In genomic region chr18:55522011-55522410, GRCh38 we compare ENCODE assay signal across 9 cellular contexts.
DNase-seq lines count a peak whose midpoint lies in the region; ATAC-seq, FAIRE-seq and TF ChIP-seq lines count a peak whose summit lies in the region.
"Had no signal": no experiment of that assay in that cellular context is flagged by ENCODE, and none has a peak within 500 bp of the region (broad histone marks: within the 10 kb centered on the region; RNA-seq: fewer than 3 reads in every experiment).

No MANE protein-coding gene starts in this region.

- FAIRE-seq in GM19239 (lab: Jason Lieb, UNC): no peak

- no peaks in the 10 kb centered on the region for H3K36me3 Mint-ChIP-seq in activated B cell treated with CpG ODN at 0.5 μM for 24 hours (ENCODE audit: low read depth)
- H3K36me3 Mint-ChIP-seq in activated T-helper 1 cell treated with anti-CD3 and anti-CD28 coated beads, Interleukin-12 subunit alpha, Interleukin-12 subunit beta, Interleukin-2, Interleukin-4 antibody, amounts not matched to agents 30 ng/mL and 10 ng/mL and 1 ng/mL, durations not matched to agents 14 hours and 24 hours and 36 hours (ENCODE audit: low read depth): no peaks in the 10 kb centered on the region

- intact Hi-C loops in activated B cell treated with CpG ODN at 0.5 μM for 24 hours (cut with micrococcal nuclease): no loop called here
- intact Hi-C loops in activated T-helper 1 cell treated with anti-CD3 and anti-CD28 coated beads, Interleukin-12 subunit alpha, Interleukin-12 subunit beta, Interleukin-2, Interleukin-4 antibody, amounts not matched to agents 30 ng/mL and 10 ng/mL and 1 ng/mL, durations not matched to agents 14 hours and 24 hours and 36 hours (cut with micrococcal nuclease): loop anchor here (5.0 kb wide), 1 partner anchor 105 kb away; no protein-coding TSS in a partner anchor

- CTCF ChIA-PET in activated B cell treated with CpG ODN at 0.5 μM for 24 hours (lab: Charles Lee): interaction anchor here (1.1 kb wide), 1 partner anchor 9 kb away, joined by 3 read pairs; no protein-coding TSS in a partner anchor

- H3K27ac Mint-ChIP-seq in activated B cell treated with CpG ODN at 0.5 μM for 24 hours: no peak overlapping the region
- H3K27ac Mint-ChIP-seq in activated T-helper 1 cell treated with anti-CD3 and anti-CD28 coated beads, Interleukin-12 subunit alpha, Interleukin-12 subunit beta, Interleukin-2, Interleukin-4 antibody, amounts not matched to agents 30 ng/mL and 10 ng/mL and 1 ng/mL, durations not matched to agents 14 hours and 24 hours and 36 hours: no peak overlapping the region

- H3K9me3 Mint-ChIP-seq in activated B cell treated with CpG ODN at 0.5 μM for 24 hours: no peaks in the 10 kb centered on the region
- no peaks in the 10 kb centered on the region for H3K9me3 Mint-ChIP-seq in activated T-helper 1 cell treated with anti-CD3 and anti-CD28 coated beads, Interleukin-12 subunit alpha, Interleukin-12 subunit beta, Interleukin-2, Interleukin-4 antibody, amounts not matched to agents 30 ng/mL and 10 ng/mL and 1 ng/mL, durations not matched to agents 14 hours and 24 hours and 36 hours

- H3K27me3 Mint-ChIP-seq in activated B cell treated with CpG ODN at 0.5 μM for 24 hours: no peaks in the 10 kb centered on the region
- peaks cover 5% of the 10 kb centered on the region for H3K27me3 Mint-ChIP-seq in activated T-helper 1 cell treated with anti-CD3 and anti-CD28 coated beads, Interleukin-12 subunit alpha, Interleukin-12 subunit beta, Interleukin-2, Interleukin-4 antibody, amounts not matched to agents 30 ng/mL and 10 ng/mL and 1 ng/mL, durations not matched to agents 14 hours and 24 hours and 36 hours (ENCODE audit: insufficient read depth)

- POLR2A ChIA-PET in activated B cell treated with CpG ODN at 0.5 μM for 24 hours (lab: Charles Lee): no interaction called here

- H3K4me1 Mint-ChIP-seq in activated B cell treated with CpG ODN at 0.5 μM for 24 hours: peaks cover 3% of the 10 kb centered on the region
- no peaks in the 10 kb centered on the region for H3K4me1 Mint-ChIP-seq in activated T-helper 1 cell treated with anti-CD3 and anti-CD28 coated beads, Interleukin-12 subunit alpha, Interleukin-12 subunit beta, Interleukin-2, Interleukin-4 antibody, amounts not matched to agents 30 ng/mL and 10 ng/mL and 1 ng/mL, durations not matched to agents 14 hours and 24 hours and 36 hours (ENCODE audit: low read depth)

- peak; percentile 62 for DNase-seq in NCI-H748 (lab: John Stamatoyannopoulos, UW; ENCODE audit: unreplicated experiment)
- DNase-seq in NCI-H748 treated with DMSO at 0.1 percent for 48 hours (lab: John Stamatoyannopoulos, UW): no peak
- peak; percentile 26 for DNase-seq in HCEC 1CT
- DNase-seq in activated B cell treated with CpG ODN at 0.5 μM for 24 hours: no peak
- DNase-seq in midbrain (lab: John Stamatoyannopoulos, UW): peak; percentile 49
- no peak for DNase-seq in activated T-helper 1 cell treated with anti-CD3 and anti-CD28 coated beads, Interleukin-12 subunit alpha, Interleukin-12 subunit beta, Interleukin-2, Interleukin-4 antibody, amounts not matched to agents 30 ng/mL and 10 ng/mL and 1 ng/mL, durations not matched to agents 14 hours and 24 hours and 36 hours (ENCODE audit: low spot score)
- no peak for DNase-seq in GM19239 (ENCODE audit: insufficient read length, low spot score)
- DNase-seq: NCI-H510A treated with DMSO at 0.1 percent for 48 hours had no signal

- ATAC-seq in activated B cell treated with CpG ODN at 0.5 μM for 24 hours (ENCODE audit: low read depth) (peak; percentile 28), GM18870 (IDR thresholded peaks at IDR 0.05; ENCODE audit: unreplicated experiment) (no peak)

- TF ChIP-seq CTCF in activated B cell treated with CpG ODN at 0.5 μM for 24 hours (IDR thresholded peaks at IDR 0.05): no peak

- no peak overlapping the region for H3K4me3 Mint-ChIP-seq in activated B cell treated with CpG ODN at 0.5 μM for 24 hours
- H3K4me3 Mint-ChIP-seq in activated T-helper 1 cell treated with anti-CD3 and anti-CD28 coated beads, Interleukin-12 subunit alpha, Interleukin-12 subunit beta, Interleukin-2, Interleukin-4 antibody, amounts not matched to agents 30 ng/mL and 10 ng/mL and 1 ng/mL, durations not matched to agents 14 hours and 24 hours and 36 hours: no peak overlapping the region

Comparison
In these comparisons a context has a peak if more than half of its experiments do, and no peak if none do; other contexts are left out.
1. DNase-seq: peak in NCI-H748 (single experiment), HCEC 1CT (single experiment) and midbrain (single experiment); none in NCI-H748 treated with DMSO at 0.1 percent for 48 hours (single experiment), activated B cell treated with CpG ODN at 0.5 μM for 24 hours (single experiment), activated T-helper 1 cell treated with anti-CD3 and anti-CD28 coated beads, Interleukin-12 subunit alpha, Interleukin-12 subunit beta, Interleukin-2, Interleukin-4 antibody, amounts not matched to agents 30 ng/mL and 10 ng/mL and 1 ng/mL, durations not matched to agents 14 hours and 24 hours and 36 hours (single experiment) and GM19239 (single experiment).